Comparison of ENCODE assay signal across 21 cellular contexts in genomic region chr4:1614502-1614853, GRCh38.
"Had no signal": no experiment of that assay in that cellular context is flagged by ENCODE, and none has a peak within 500 bp of the region (broad histone marks: within the 10 kb centered on the region; RNA-seq: fewer than 3 reads in every experiment).

No MANE protein-coding gene starts in this region.

- H3K36me3 Mint-ChIP-seq: natural killer cell had no signal

- H3K9me3 ChIP-seq: esophagus squamous epithelium, mucosa of descending colon, uterus had no signal

- H3K27me3 ChIP-seq: body of pancreas, esophagus squamous epithelium, left lung, tibial nerve, uterus had no signal

- H3K27ac Mint-ChIP-seq: activated T-cell treated with anti-CD3 and anti-CD28 coated beads, Interleukin-2, amount 50 U/mL, for 72 hours had no signal

- H3K4me3 Mint-ChIP-seq: activated T-cell treated with anti-CD3 and anti-CD28 coated beads, Interleukin-2, amount 50 U/mL, for 72 hours; natural killer cell had no signal

- DNase-seq: activated CD4-positive, alpha-beta T cell treated with anti-CD3 and anti-CD28 coated beads, Interleukin-2, amount 50 U/mL, for 4 hours; activated CD8-positive, alpha-beta memory T cell treated with anti-CD3 and anti-CD28 coated beads, Interleukin-2, amount 50 U/mL, for 4 hours; activated gamma-delta T cell treated with Interleukin-2 at 50 U/mL for 16 hours; activated T-cell treated with anti-CD3 and anti-CD28 coated beads, Interleukin-2, amount 50 U/mL, for 72 hours; amygdala; body of pancreas; esophagus squamous epithelium; hypothalamus; natural killer cell; small intestine; stimulated activated CD4-positive, alpha-beta T cell treated with anti-CD3 and anti-CD28 coated beads, Interleukin-4, amount 100 ng/mL, for 24 hours; stimulated activated naive CD4-positive, alpha-beta T cell treated with Interleukin-2 at 50 U/mL for 16 hours; substantia nigra; T-helper 9 cell; uterus had no signal

- ATAC-seq: activated CD4-positive, CD25-positive, alpha-beta regulatory T cell treated with anti-CD3 and anti-CD28 coated beads, Interleukin-2, amount 50 U/mL, for 24 hours; activated T-cell treated with anti-CD3 and anti-CD28 coated beads, Interleukin-2, amount 50 U/mL, for 72 hours; body of pancreas; left lung; natural killer cell; right cardiac atrium had no signal

- H3K36me3 ChIP-seq: esophagus squamous epithelium, left lung, uterus had no signal

- H3K4me3 ChIP-seq: body of pancreas, coronary artery, esophagus squamous epithelium, left lung, mucosa of descending colon, tibial nerve, uterus had no signal

- H3K4me1 ChIP-seq: body of pancreas, esophagus squamous epithelium, left lung, tibial nerve, uterus had no signal

- H3K27ac ChIP-seq: body of pancreas, coronary artery, esophagus squamous epithelium, left lung, tibial nerve, uterus had no signal
